Comparison of ENCODE assay signal across 8 cellular contexts in genomic region chr2:42928692-42929576, GRCh38.
DNase-seq lines count a peak whose midpoint lies in the region; TF ChIP-seq lines count a peak whose summit lies in the region.

No MANE protein-coding gene starts in this region.

- no peaks in the 10 kb centered on the region for H3K9me3 ChIP-seq in WERI-Rb-1 (ENCODE audit: severe bottlenecking)
- no peaks in the 10 kb centered on the region for H3K9me3 ChIP-seq in tibial artery

- H3K27me3 Mint-ChIP-seq in HFFc6 (ENCODE audit: insufficient read depth) = peaks cover 2% of the 10 kb centered on the region; the same call in 1 of the 2 replicates

- TF ChIP-seq CTCF in AG09309 (IDR thresholded peaks at IDR 0.05; ENCODE audit: control insufficient read depth, insufficient read depth, low read depth, low read length, missing control alignments) = peak; percentile 56
- peak; percentile 69 for TF ChIP-seq CTCF in HFFc6 (IDR thresholded peaks at IDR 0.05)
- peak; percentile 90 for TF ChIP-seq CTCF in WERI-Rb-1 (IDR thresholded peaks at IDR 0.05; ENCODE audit: low read depth, low read length)
- TF ChIP-seq CTCF in tibial artery (IDR thresholded peaks at IDR 0.05) = peak in 1 of 2 experiments; percentile 18

- H3K4me3 ChIP-seq in AG09309 (ENCODE audit: control insufficient read depth, low read depth, low read length) = no peak overlapping the region
- no peak overlapping the region for H3K4me3 ChIP-seq in WERI-Rb-1 (ENCODE audit: low read depth, low read length)
- no peak overlapping the region for H3K4me3 ChIP-seq in tibial artery

- no peaks in the 10 kb centered on the region for H3K9me3 Mint-ChIP-seq in HFFc6

- H3K4me3 Mint-ChIP-seq in HFFc6 = no peak overlapping the region

- no peaks in the 10 kb centered on the region for H3K36me3 Mint-ChIP-seq in HFFc6 (ENCODE audit: low read depth)

- H3K27ac ChIP-seq in WERI-Rb-1 = peak overlapping the region; percentile 82
- H3K27ac ChIP-seq in tibial artery = peak overlapping the region; percentile 85 to 92

- H3K27ac Mint-ChIP-seq in HFFc6 = no peak overlapping the region

- peaks cover 28 to 100% (median 93%) of the 10 kb centered on the region in 4 donors for H3K4me1 ChIP-seq in tibial artery

- no peaks in the 10 kb centered on the region for H3K27me3 ChIP-seq in WERI-Rb-1 (ENCODE audit: insufficient read depth, low read depth, severe bottlenecking)
- H3K27me3 ChIP-seq in tibial artery = no peaks in the 10 kb centered on the region

- DNase-seq in AG09309 (ENCODE audit: low read depth) (no peak), HFFc6 (no peak), WERI-Rb-1 (peak; percentile 95), iPS-NIHi11 (ENCODE audit: low spot score) (peak; percentile 69), tibial artery (no peak), NCI-H774 (lab: John Stamatoyannopoulos, UW) (no peak), dedifferentiated amniotic fluid mesenchymal stem cell (ENCODE audit: extremely low spot score) (no peak), midbrain (lab: John Stamatoyannopoulos, UW) (no peak)

- H3K4me1 Mint-ChIP-seq in HFFc6 (ENCODE audit: low read depth) = peaks cover 49% of the 10 kb centered on the region

- intact Hi-C loops in tibial artery (cut with DNase I; ENCODE audit: low total_unique reads) = no loop called here

- H3K36me3 ChIP-seq in WERI-Rb-1 = no peaks in the 10 kb centered on the region
- H3K36me3 ChIP-seq in tibial artery = no peaks in the 10 kb centered on the region

Comparison
In these comparisons a context has a peak if more than half of its experiments do, and no peak if none do; other contexts are left out.
1. DNase-seq: peak in WERI-Rb-1 (single experiment) and iPS-NIHi11 (single experiment); none in AG09309 (single experiment), HFFc6 (single experiment), tibial artery (0 of 2), NCI-H774 (single experiment), dedifferentiated amniotic fluid mesenchymal stem cell (single experiment) and midbrain (single experiment).